10 cellular contexts compared by ENCODE assay signal in the genomic region with DNA sequence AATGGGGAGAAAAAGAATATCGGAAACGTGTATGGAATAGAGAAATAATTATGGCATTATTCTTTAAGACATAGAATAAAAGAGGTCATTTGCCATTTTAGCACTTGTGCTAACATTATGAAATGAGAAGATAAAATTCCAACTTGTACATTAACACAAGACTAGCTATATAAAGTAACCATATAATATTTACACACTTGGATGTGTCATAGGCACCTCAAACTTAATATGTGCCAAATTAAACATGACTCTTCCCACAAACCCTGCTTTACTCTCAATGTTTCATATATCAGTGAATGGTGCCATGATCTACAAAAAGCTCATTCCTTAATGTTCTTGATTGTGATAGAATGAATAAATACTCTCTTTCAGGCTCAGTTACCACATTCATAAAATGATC.
"Had no signal": no experiment of that assay in that cellular context is flagged by ENCODE, and none has a peak within 500 bp of the region (broad histone marks: within the 10 kb centered on the region; RNA-seq: fewer than 3 reads in every experiment).

No MANE protein-coding gene starts in this region.

- H3K36me3 ChIP-seq: HAP-1 had no signal

- H3K36me3 Mint-ChIP-seq: IgD-negative memory B cell had no signal

- ATAC-seq: HCT116, HepG2 had no signal

- H3K4me3 Mint-ChIP-seq: HFFc6 had no signal

- H3K4me3 ChIP-seq: GM23248, HAP-1 had no signal

- H3K4me1 ChIP-seq: HAP-1 had no signal

- H3K27ac ChIP-seq: GM23248, HL-60 had no signal

- FAIRE-seq: HepG2 had no signal

- H3K9me3 Mint-ChIP-seq: HFFc6 had no signal

- H2AFZ ChIP-seq: GM23248 had no signal

- H3K9me3 ChIP-seq: HAP-1 had no signal

- H3K27ac Mint-ChIP-seq: HFFc6, IgD-negative memory B cell had no signal

- H3K9ac ChIP-seq: GM23248 had no signal

- DNase-seq: GM23248, GOT3, H7, HFFc6, KBM-7 had no signal
